In genomic region chr13:24124789-24125476, GRCh38 we compare ENCODE assay signal across 10 cellular contexts. TPM values are rescaled to one million over a fixed set of nuclear protein-coding genes. Genes with fewer than 3 reads are reported as not detected.
DNase-seq lines count a peak whose midpoint lies in the region; ATAC-seq and TF ChIP-seq lines count a peak whose summit lies in the region.
"Had no signal": no experiment of that assay in that cellular context is flagged by ENCODE, and none has a peak within 500 bp of the region (broad histone marks: within the 10 kb centered on the region; RNA-seq: fewer than 3 reads in every experiment).

No MANE protein-coding gene starts in this region.

- TF ChIP-seq CTCF in natural killer cell (IDR thresholded peaks at IDR 0.05) = no peak
- TF ChIP-seq CTCF in upper lobe of right lung (IDR thresholded peaks at IDR 0.05) = no peak

- DNase-seq in natural killer cell treated with Interleukin-12 subunit alpha and Interleukin-12 subunit beta and Interleukin-15 and Interleukin-18, amount 100 ng/mL, for 72 hours (ENCODE audit: low spot score) = no peak
- no peak for DNase-seq in natural killer cell
- DNase-seq in MV-4-11 (lab: John Stamatoyannopoulos, UW) = peak; percentile 67
- no peak for DNase-seq in upper lobe of right lung
- DNase-seq in stimulated activated CD4-positive, alpha-beta T cell treated with anti-CD3 and anti-CD28 coated beads, Interleukin-1b, Interleukin-23, amount 100 ng/mL, for 48 hours = no peak
- no peak for DNase-seq in T-helper 2 cell treated with Interferon-gamma antibody and Interleukin-4, amounts not matched to agents 5 μg/mL and 100 μg/mL, for 36 hours (ENCODE audit: low spot score)
- no peak for DNase-seq in DMS 273 treated with DMSO at 0.1 percent for 48 hours (lab: John Stamatoyannopoulos, UW)
- DNase-seq: NCI-H526 had no signal

- no peaks in the 10 kb centered on the region for H3K36me3 Mint-ChIP-seq in natural killer cell treated with Interleukin-12 subunit alpha and Interleukin-12 subunit beta and Interleukin-15 and Interleukin-18, amount 100 ng/mL, for 72 hours
- no peaks in the 10 kb centered on the region for H3K36me3 Mint-ChIP-seq in natural killer cell
- no peaks in the 10 kb centered on the region for H3K36me3 Mint-ChIP-seq in T-helper 2 cell treated with Interferon-gamma antibody and Interleukin-4, amounts not matched to agents 5 μg/mL and 100 μg/mL, for 36 hours (ENCODE audit: low read depth)

- no peaks in the 10 kb centered on the region for H3K27me3 ChIP-seq in upper lobe of right lung
- H3K27me3 ChIP-seq: suprapubic skin had no signal

- no peaks in the 10 kb centered on the region for H3K36me3 ChIP-seq in upper lobe of right lung
- H3K36me3 ChIP-seq: suprapubic skin had no signal

- no peak overlapping the region for H3K4me3 ChIP-seq in upper lobe of right lung
- H3K4me3 ChIP-seq: suprapubic skin had no signal

- peak overlapping the region; percentile 21 for H3K4me3 Mint-ChIP-seq in natural killer cell treated with Interleukin-12 subunit alpha and Interleukin-12 subunit beta and Interleukin-15 and Interleukin-18, amount 100 ng/mL, for 72 hours
- H3K4me3 Mint-ChIP-seq in natural killer cell = no peak overlapping the region
- H3K4me3 Mint-ChIP-seq in T-helper 2 cell treated with Interferon-gamma antibody and Interleukin-4, amounts not matched to agents 5 μg/mL and 100 μg/mL, for 36 hours = no peak overlapping the region

- intact Hi-C loops in natural killer cell (cut with micrococcal nuclease) (no loop called here), upper lobe of right lung (cut with DNase I) (no loop called here)

- H3K4me1 Mint-ChIP-seq in natural killer cell treated with Interleukin-12 subunit alpha and Interleukin-12 subunit beta and Interleukin-15 and Interleukin-18, amount 100 ng/mL, for 72 hours (ENCODE audit: low read depth in 2 of 2) = peaks cover 2 to 34% of the 10 kb centered on the region in 2 donors
- peaks cover under 1 to 9% of the 10 kb centered on the region in 2 donors for H3K4me1 Mint-ChIP-seq in natural killer cell
- H3K4me1 Mint-ChIP-seq in T-helper 2 cell treated with Interferon-gamma antibody and Interleukin-4, amounts not matched to agents 5 μg/mL and 100 μg/mL, for 36 hours (ENCODE audit: low read depth) = peaks cover 59% of the 10 kb centered on the region

- no peak overlapping the region for H3K27ac Mint-ChIP-seq in natural killer cell treated with Interleukin-12 subunit alpha and Interleukin-12 subunit beta and Interleukin-15 and Interleukin-18, amount 100 ng/mL, for 72 hours
- H3K27ac Mint-ChIP-seq in natural killer cell = no peak overlapping the region
- no peak overlapping the region for H3K27ac Mint-ChIP-seq in T-helper 2 cell treated with Interferon-gamma antibody and Interleukin-4, amounts not matched to agents 5 μg/mL and 100 μg/mL, for 36 hours

- peaks cover under 1% of the 10 kb centered on the region for H3K4me1 ChIP-seq in upper lobe of right lung

- peaks cover 13% of the 10 kb centered on the region in 2 donors for H3K27me3 Mint-ChIP-seq in natural killer cell treated with Interleukin-12 subunit alpha and Interleukin-12 subunit beta and Interleukin-15 and Interleukin-18, amount 100 ng/mL, for 72 hours
- peaks cover 3 to 18% of the 10 kb centered on the region in 2 donors for H3K27me3 Mint-ChIP-seq in natural killer cell (ENCODE audit: low read depth in 2 of 2)
- peaks cover 20% of the 10 kb centered on the region for H3K27me3 Mint-ChIP-seq in T-helper 2 cell treated with Interferon-gamma antibody and Interleukin-4, amounts not matched to agents 5 μg/mL and 100 μg/mL, for 36 hours (ENCODE audit: low read depth)

- H3K9me3 Mint-ChIP-seq in natural killer cell treated with Interleukin-12 subunit alpha and Interleukin-12 subunit beta and Interleukin-15 and Interleukin-18, amount 100 ng/mL, for 72 hours = no peaks in the 10 kb centered on the region
- no peaks in the 10 kb centered on the region for H3K9me3 Mint-ChIP-seq in natural killer cell
- H3K9me3 Mint-ChIP-seq in T-helper 2 cell treated with Interferon-gamma antibody and Interleukin-4, amounts not matched to agents 5 μg/mL and 100 μg/mL, for 36 hours = no peaks in the 10 kb centered on the region

- no peaks in the 10 kb centered on the region for H3K9me3 ChIP-seq in upper lobe of right lung
- H3K9me3 ChIP-seq: suprapubic skin had no signal

- no peak for ATAC-seq in natural killer cell treated with Interleukin-12 subunit alpha and Interleukin-12 subunit beta and Interleukin-15 and Interleukin-18, amount 100 ng/mL, for 72 hours
- ATAC-seq in natural killer cell (no peak), HG02840 (IDR thresholded peaks at IDR 0.05; ENCODE audit: low FRiP score, unreplicated experiment) (peak; percentile 89), upper lobe of right lung (peak; percentile 38)

- H3K27ac ChIP-seq in upper lobe of right lung = no peak overlapping the region
- H3K27ac ChIP-seq: suprapubic skin had no signal

RNA-seq across cellular contexts. Expression of gene SPATA13, which starts 35.6 kb away (rescaled TPM):
- 100 to 1,000 TPM in 1 of 2 donors, 10 to 100 TPM in 1; 81.6 to 107 TPM for total RNA-seq in natural killer cell treated with Interleukin-12 subunit alpha and Interleukin-12 subunit beta and Interleukin-15 and Interleukin-18, amount 100 ng/mL, for 72 hours
- total RNA-seq in natural killer cell (100 to 1,000 TPM; 108 to 141 (median 141) TPM), upper lobe of right lung (34.4 TPM)

Comparison
In these comparisons a context has a peak if more than half of its experiments do, and no peak if none do; other contexts are left out.
1. ATAC-seq: peak in HG02840 (single experiment) and upper lobe of right lung (single experiment); none in natural killer cell treated with Interleukin-12 subunit alpha and Interleukin-12 subunit beta and Interleukin-15 and Interleukin-18, amount 100 ng/mL, for 72 hours (0 of 2) and natural killer cell (0 of 3).